Comparison of ENCODE assay signal across 21 cellular contexts in the genomic region with DNA sequence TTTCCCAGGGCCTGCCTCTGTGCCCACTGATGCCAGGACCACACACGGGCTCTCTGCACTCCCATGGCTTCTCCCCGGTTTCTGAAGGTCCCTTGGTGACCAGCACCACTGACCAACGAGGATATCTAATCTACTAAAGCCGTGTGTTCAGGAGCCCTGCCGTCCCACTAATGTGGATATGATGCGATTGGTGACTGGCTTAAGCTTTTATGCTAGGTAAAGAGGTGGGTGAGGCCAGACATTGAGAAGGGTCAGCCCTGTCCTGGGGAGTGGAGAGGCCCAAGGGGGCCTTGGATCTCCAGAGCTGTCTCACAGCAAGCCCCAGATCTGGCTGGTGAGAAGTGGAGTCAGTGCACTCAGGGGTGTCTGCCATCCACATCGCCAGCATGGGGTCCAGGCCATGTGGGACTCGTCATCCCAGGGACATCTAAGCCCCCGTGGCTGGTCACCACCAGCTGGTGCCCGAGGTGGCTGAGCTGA.
"Had no signal": no experiment of that assay in that cellular context is flagged by ENCODE, and none has a peak within 500 bp of the region (broad histone marks: within the 10 kb centered on the region; RNA-seq: fewer than 3 reads in every experiment).

No MANE protein-coding gene starts in this region.

- ATAC-seq: activated T-helper 17 cell treated with anti-CD3 and anti-CD28 coated beads, Interleukin-2, amount 50 U/mL, for 72 hours; effector memory CD8-positive, alpha-beta T cell; gastrocnemius medialis; mucosa of descending colon; naive thymus-derived CD4-positive, alpha-beta T cell; psoas muscle; right lobe of liver; stimulated activated effector memory CD8-positive, alpha-beta T cell treated with anti-CD3 and anti-CD28 coated beads, Interleukin-12 subunit alpha, Interleukin-12 subunit beta, amount 100 ng/mL, for 72 hours had no signal

- H3K36me3 Mint-ChIP-seq: activated naive CD4-positive, alpha-beta T cell treated with anti-CD3 and anti-CD28 coated beads, Interleukin-2, amount 10 ng/mL, durations not matched to agents 7 days and 5 days; naive thymus-derived CD4-positive, alpha-beta T cell had no signal

- H3K4me3 Mint-ChIP-seq: activated B cell treated with CpG ODN at 0.5 μM for 24 hours; activated CD4-positive, alpha-beta T cell treated with anti-CD3 and anti-CD28 coated beads, Interleukin-2, amount 10 ng/mL, durations not matched to agents 7 days and 5 days; activated naive CD4-positive, alpha-beta T cell treated with anti-CD3 and anti-CD28 coated beads, Interleukin-2, amount 10 ng/mL, durations not matched to agents 7 days and 5 days; activated T-helper 17 cell treated with anti-CD3 and anti-CD28 coated beads, Interleukin-2, amount 50 U/mL, for 72 hours; effector memory CD8-positive, alpha-beta T cell; naive thymus-derived CD4-positive, alpha-beta T cell; stimulated activated effector memory CD8-positive, alpha-beta T cell treated with anti-CD3 and anti-CD28 coated beads, Interleukin-12 subunit alpha, Interleukin-12 subunit beta, amount 100 ng/mL, for 72 hours had no signal

- H3K27ac Mint-ChIP-seq: activated B cell treated with CpG ODN at 0.5 μM for 24 hours; activated CD4-positive, alpha-beta T cell treated with anti-CD3 and anti-CD28 coated beads, Interleukin-2, amount 10 ng/mL, durations not matched to agents 7 days and 5 days; activated naive CD4-positive, alpha-beta T cell treated with anti-CD3 and anti-CD28 coated beads, Interleukin-2, amount 10 ng/mL, durations not matched to agents 7 days and 5 days; activated T-helper 17 cell treated with anti-CD3 and anti-CD28 coated beads, Interleukin-2, amount 50 U/mL, for 72 hours; effector memory CD8-positive, alpha-beta T cell; naive thymus-derived CD4-positive, alpha-beta T cell; stimulated activated effector memory CD8-positive, alpha-beta T cell treated with anti-CD3 and anti-CD28 coated beads, Interleukin-12 subunit alpha, Interleukin-12 subunit beta, amount 100 ng/mL, for 72 hours had no signal

- H3K27me3 ChIP-seq: ascending aorta, right lobe of liver, tibial artery had no signal

- H3K9me3 ChIP-seq: ascending aorta, breast epithelium, gastrocnemius medialis, mucosa of descending colon, psoas muscle, right lobe of liver, tibial artery had no signal

- H3K27ac ChIP-seq: ascending aorta, breast epithelium, epithelial cell of prostate, gastrocnemius medialis, psoas muscle, right lobe of liver, tibial artery had no signal

- H3K4me1 Mint-ChIP-seq: activated B cell treated with CpG ODN at 0.5 μM for 24 hours; activated CD4-positive, alpha-beta T cell treated with anti-CD3 and anti-CD28 coated beads, Interleukin-2, amount 10 ng/mL, durations not matched to agents 7 days and 5 days; activated naive CD4-positive, alpha-beta T cell treated with anti-CD3 and anti-CD28 coated beads, Interleukin-2, amount 10 ng/mL, durations not matched to agents 7 days and 5 days; activated T-helper 17 cell treated with anti-CD3 and anti-CD28 coated beads, Interleukin-2, amount 50 U/mL, for 72 hours had no signal

- H3K4me3 ChIP-seq: ascending aorta, breast epithelium, gastrocnemius medialis, mucosa of descending colon, psoas muscle, right lobe of liver, tibial artery had no signal

- H3K4me1 ChIP-seq: breast epithelium, right lobe of liver had no signal

- H3K9me3 Mint-ChIP-seq: activated B cell treated with CpG ODN at 0.5 μM for 24 hours; activated CD4-positive, alpha-beta T cell treated with anti-CD3 and anti-CD28 coated beads, Interleukin-2, amount 10 ng/mL, durations not matched to agents 7 days and 5 days; activated naive CD4-positive, alpha-beta T cell treated with anti-CD3 and anti-CD28 coated beads, Interleukin-2, amount 10 ng/mL, durations not matched to agents 7 days and 5 days; activated T-helper 17 cell treated with anti-CD3 and anti-CD28 coated beads, Interleukin-2, amount 50 U/mL, for 72 hours; effector memory CD8-positive, alpha-beta T cell; stimulated activated effector memory CD8-positive, alpha-beta T cell treated with anti-CD3 and anti-CD28 coated beads, Interleukin-12 subunit alpha, Interleukin-12 subunit beta, amount 100 ng/mL, for 72 hours had no signal

- H3K36me3 ChIP-seq: ascending aorta, breast epithelium, gastrocnemius medialis, right lobe of liver, tibial artery had no signal

- DNase-seq: activated B cell treated with CpG ODN at 0.5 μM for 24 hours; activated naive CD4-positive, alpha-beta T cell treated with anti-CD3 and anti-CD28 coated beads, Interleukin-2, amount 10 ng/mL, durations not matched to agents 7 days and 5 days; dermis blood vessel endothelial cell; effector memory CD8-positive, alpha-beta T cell; gastrocnemius medialis; mammary epithelial cell; nucleus accumbens; psoas muscle; right lobe of liver; stimulated activated CD4-positive, alpha-beta T cell treated with anti-CD3 and anti-CD28 coated beads, Interleukin-12 subunit alpha, Interleukin-12 subunit beta, amount 100 ng/mL, for 4 hours; stimulated activated CD4-positive, alpha-beta T cell treated with anti-CD3 and anti-CD28 coated beads, Interleukin-2, amount 100 ng/mL, for 24 hours; SW 1271 had no signal
